8 cellular contexts compared by ENCODE assay signal in the genomic region with DNA sequence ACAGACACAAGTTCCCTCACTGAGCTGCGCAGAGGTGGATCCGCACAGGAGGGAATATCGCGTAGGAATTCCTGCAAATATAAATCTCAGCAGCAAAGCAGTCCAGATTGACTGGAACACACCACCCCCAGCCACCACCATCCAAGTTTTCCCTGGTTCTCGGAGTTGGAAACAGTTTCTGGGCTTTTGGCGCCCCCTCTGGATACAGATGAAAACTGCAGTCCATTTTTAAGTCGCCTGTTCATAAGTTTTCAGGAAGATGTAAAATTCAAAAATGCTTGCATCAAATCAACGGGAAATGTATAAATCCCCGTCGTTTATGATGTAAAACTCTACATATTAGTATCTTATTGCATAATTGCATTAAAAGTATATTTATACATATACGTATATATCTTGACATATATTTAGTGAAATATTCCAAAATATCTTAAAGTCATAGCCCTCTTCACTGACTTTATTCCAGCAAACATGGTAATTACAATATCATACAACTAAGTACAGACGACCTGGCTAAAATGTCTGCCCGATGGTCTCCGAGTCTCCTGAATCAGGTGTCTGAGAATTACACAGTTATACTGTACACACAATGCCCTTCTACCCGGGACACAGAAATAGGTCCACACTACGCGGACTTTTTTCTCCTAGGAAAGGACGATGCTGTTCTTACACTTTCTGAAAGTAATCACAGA. TPM values are rescaled to one million over a fixed set of nuclear protein-coding genes. Genes with fewer than 3 reads are reported as not detected.
DNase-seq lines count a peak whose midpoint lies in the region; ATAC-seq and TF ChIP-seq lines count a peak whose summit lies in the region.

No MANE protein-coding gene starts in this region.

- peak; percentile 84 for TF ChIP-seq CTCF in GM06990 (IDR thresholded peaks at IDR 0.05; ENCODE audit: insufficient read depth, low read length, poor library complexity, severe bottlenecking)

- intact Hi-C loops in Right ventricle myocardium superior (cut with DNase I): loop anchor here (10.0 kb wide), 3 partner anchors 154 to 1004 kb away; no protein-coding TSS in a partner anchor

- H3K4me3 Mint-ChIP-seq in activated naive CD8-positive, alpha-beta T cell treated with anti-CD3 and anti-CD28 coated beads, Interleukin-2, amount 10 ng/mL, durations not matched to agents 7 days and 5 days: no peak overlapping the region

- H3K36me3 Mint-ChIP-seq in activated naive CD8-positive, alpha-beta T cell treated with anti-CD3 and anti-CD28 coated beads, Interleukin-2, amount 10 ng/mL, durations not matched to agents 7 days and 5 days: peaks cover 4% of the 10 kb centered on the region

- H3K4me1 Mint-ChIP-seq in activated naive CD8-positive, alpha-beta T cell treated with anti-CD3 and anti-CD28 coated beads, Interleukin-2, amount 10 ng/mL, durations not matched to agents 7 days and 5 days: peaks cover 7% of the 10 kb centered on the region

- no peak for ATAC-seq in activated naive CD8-positive, alpha-beta T cell treated with anti-CD3 and anti-CD28 coated beads, Interleukin-2, amount 10 ng/mL, durations not matched to agents 7 days and 5 days (ENCODE audit: low read depth)
- ATAC-seq in Right ventricle myocardium superior (ENCODE audit: poor library complexity) (peak; percentile 23), HG02981 (IDR thresholded peaks at IDR 0.05; ENCODE audit: unreplicated experiment) (no peak)

- H3K27me3 ChIP-seq in GM06990 (replicated peaks; ENCODE audit: control insufficient read depth, insufficient read depth, low read length): peaks cover 2% of the 10 kb centered on the region; the same call in 1 of the 2 replicates

- POLR2A ChIA-PET in activated naive CD8-positive, alpha-beta T cell treated with anti-CD3 and anti-CD28 coated beads, Interleukin-2, amount 10 ng/mL, durations not matched to agents 7 days and 5 days (lab: Charles Lee): no interaction called here

- H3K9me3 Mint-ChIP-seq in activated naive CD8-positive, alpha-beta T cell treated with anti-CD3 and anti-CD28 coated beads, Interleukin-2, amount 10 ng/mL, durations not matched to agents 7 days and 5 days: no peaks in the 10 kb centered on the region

- DNase-seq in AG08396 (ENCODE audit: low spot score): peak; percentile 79
- DNase-seq in GM06990 (ENCODE audit: extremely low read depth, insufficient read length): no peak
- peak; percentile 65 for DNase-seq in NCI-H2107 treated with DMSO at 0.1 percent for 48 hours (lab: John Stamatoyannopoulos, UW; ENCODE audit: unreplicated experiment)
- DNase-seq in activated naive CD8-positive, alpha-beta T cell treated with anti-CD3 and anti-CD28 coated beads, Interleukin-2, amount 10 ng/mL, durations not matched to agents 7 days and 5 days: peak; percentile 26
- no peak for DNase-seq in Right ventricle myocardium superior
- DNase-seq in pons (ENCODE audit: low spot score): peak; percentile 86
- DNase-seq in activated effector memory CD4-positive, alpha-beta T cell treated with Interleukin-2 at 50 U/mL for 16 hours: no peak

- no peaks in the 10 kb centered on the region for H3K36me3 ChIP-seq in GM06990 (ENCODE audit: control insufficient read depth, insufficient read depth, low read length)

- H3K27ac Mint-ChIP-seq in activated naive CD8-positive, alpha-beta T cell treated with anti-CD3 and anti-CD28 coated beads, Interleukin-2, amount 10 ng/mL, durations not matched to agents 7 days and 5 days: peak overlapping the region; percentile 70

- peaks cover 69% of the 10 kb centered on the region for H3K27me3 Mint-ChIP-seq in activated naive CD8-positive, alpha-beta T cell treated with anti-CD3 and anti-CD28 coated beads, Interleukin-2, amount 10 ng/mL, durations not matched to agents 7 days and 5 days

- no peak overlapping the region for H3K4me3 ChIP-seq in GM06990 (replicated peaks; ENCODE audit: low read depth, low read length)

RNA-seq across cellular contexts. Expression of a gene that starts 2.1 kb away (rescaled TPM):
- total RNA-seq in activated naive CD8-positive, alpha-beta T cell treated with anti-CD3 and anti-CD28 coated beads, Interleukin-2, amount 10 ng/mL, durations not matched to agents 7 days and 5 days: not detected
- total RNA-seq in Right ventricle myocardium superior: 10.9 TPM

Comparison
In these comparisons a context has a peak if more than half of its experiments do, and no peak if none do; other contexts are left out.
1. DNase-seq: peak in AG08396 (single experiment), NCI-H2107 treated with DMSO at 0.1 percent for 48 hours (single experiment), activated naive CD8-positive, alpha-beta T cell treated with anti-CD3 and anti-CD28 coated beads, Interleukin-2, amount 10 ng/mL, durations not matched to agents 7 days and 5 days (single experiment) and pons (single experiment); none in GM06990 (single experiment), Right ventricle myocardium superior (single experiment) and activated effector memory CD4-positive, alpha-beta T cell treated with Interleukin-2 at 50 U/mL for 16 hours (single experiment).
2. RNA of a gene that starts 2.1 kb away (total RNA-seq): 10.9 TPM in Right ventricle myocardium superior (single experiment); not detected in activated naive CD8-positive, alpha-beta T cell treated with anti-CD3 and anti-CD28 coated beads, Interleukin-2, amount 10 ng/mL, durations not matched to agents 7 days and 5 days; every median in the first group is over 10 times any median in the second.